Comparison of ENCODE assay signal across 1 cellular context in the genomic region with DNA sequence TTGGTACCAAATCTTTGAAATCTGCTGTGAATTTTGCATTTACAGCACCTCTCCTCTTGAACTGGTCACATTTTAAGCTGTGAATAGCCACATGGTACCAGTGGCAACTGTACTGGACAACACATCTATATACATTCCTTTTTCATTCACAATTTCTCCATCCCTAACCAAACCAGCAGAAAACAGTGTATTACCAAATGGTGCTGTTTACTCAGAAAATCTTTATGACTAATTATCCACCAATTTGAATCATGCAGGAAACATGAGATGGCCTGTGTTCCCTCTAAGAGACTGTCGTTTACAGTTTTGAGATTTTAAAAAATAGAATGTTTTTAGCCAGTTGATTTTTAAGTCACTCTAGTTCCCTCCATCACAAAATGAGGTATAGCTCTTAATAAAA.
TF ChIP-seq lines count a peak whose summit lies in the region.

No MANE protein-coding gene starts in this region.

TF ChIP-seq in HCT116, 20 proteins besides CTCF, POLR2A, EP300 and RAD21 (continued from another document):
- TF ChIP-seq ATF3 (IDR thresholded peaks at IDR 0.05) (no peak), ZNF274 (IDR thresholded peaks at IDR 0.05; ENCODE audit: low read depth, low read length) (no peak), SRF (IDR thresholded peaks at IDR 0.05; ENCODE audit: low read depth) (no peak), YY1 (IDR thresholded peaks at IDR 0.05; ENCODE audit: extremely low read depth, insufficient replicate concordance, low read depth, low read length) (no peak), SIN3A (IDR thresholded peaks at IDR 0.05; ENCODE audit: low read depth) (no peak), POLR2AphosphoS5 (IDR thresholded peaks at IDR 0.05; ENCODE audit: low read depth, low read length) (no peak), EZH2phosphoT487 (IDR thresholded peaks at IDR 0.05; ENCODE audit: borderline replicate concordance) (no peak), CEBPB (IDR thresholded peaks at IDR 0.05; ENCODE audit: low read depth) (no peak), TCF7L2 (IDR thresholded peaks at IDR 0.05; ENCODE audit: borderline replicate concordance, extremely low read depth, insufficient read depth, insufficient read length) (no peak)
- TF ChIP-seq, protein P1, sequence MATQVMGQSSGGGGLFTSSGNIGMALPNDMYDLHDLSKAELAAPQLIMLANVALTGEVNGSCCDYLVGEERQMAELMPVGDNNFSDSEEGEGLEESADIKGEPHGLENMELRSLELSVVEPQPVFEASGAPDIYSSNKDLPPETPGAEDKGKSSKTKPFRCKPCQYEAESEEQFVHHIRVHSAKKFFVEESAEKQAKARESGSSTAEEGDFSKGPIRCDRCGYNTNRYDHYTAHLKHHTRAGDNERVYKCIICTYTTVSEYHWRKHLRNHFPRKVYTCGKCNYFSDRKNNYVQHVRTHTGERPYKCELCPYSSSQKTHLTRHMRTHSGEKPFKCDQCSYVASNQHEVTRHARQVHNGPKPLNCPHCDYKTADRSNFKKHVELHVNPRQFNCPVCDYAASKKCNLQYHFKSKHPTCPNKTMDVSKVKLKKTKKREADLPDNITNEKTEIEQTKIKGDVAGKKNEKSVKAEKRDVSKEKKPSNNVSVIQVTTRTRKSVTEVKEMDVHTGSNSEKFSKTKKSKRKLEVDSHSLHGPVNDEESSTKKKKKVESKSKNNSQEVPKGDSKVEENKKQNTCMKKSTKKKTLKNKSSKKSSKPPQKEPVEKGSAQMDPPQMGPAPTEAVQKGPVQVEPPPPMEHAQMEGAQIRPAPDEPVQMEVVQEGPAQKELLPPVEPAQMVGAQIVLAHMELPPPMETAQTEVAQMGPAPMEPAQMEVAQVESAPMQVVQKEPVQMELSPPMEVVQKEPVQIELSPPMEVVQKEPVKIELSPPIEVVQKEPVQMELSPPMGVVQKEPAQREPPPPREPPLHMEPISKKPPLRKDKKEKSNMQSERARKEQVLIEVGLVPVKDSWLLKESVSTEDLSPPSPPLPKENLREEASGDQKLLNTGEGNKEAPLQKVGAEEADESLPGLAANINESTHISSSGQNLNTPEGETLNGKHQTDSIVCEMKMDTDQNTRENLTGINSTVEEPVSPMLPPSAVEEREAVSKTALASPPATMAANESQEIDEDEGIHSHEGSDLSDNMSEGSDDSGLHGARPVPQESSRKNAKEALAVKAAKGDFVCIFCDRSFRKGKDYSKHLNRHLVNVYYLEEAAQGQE (IDR thresholded peaks at IDR 0.05; ENCODE audit: low read depth), result no peak
- TF ChIP-seq, protein P2, sequence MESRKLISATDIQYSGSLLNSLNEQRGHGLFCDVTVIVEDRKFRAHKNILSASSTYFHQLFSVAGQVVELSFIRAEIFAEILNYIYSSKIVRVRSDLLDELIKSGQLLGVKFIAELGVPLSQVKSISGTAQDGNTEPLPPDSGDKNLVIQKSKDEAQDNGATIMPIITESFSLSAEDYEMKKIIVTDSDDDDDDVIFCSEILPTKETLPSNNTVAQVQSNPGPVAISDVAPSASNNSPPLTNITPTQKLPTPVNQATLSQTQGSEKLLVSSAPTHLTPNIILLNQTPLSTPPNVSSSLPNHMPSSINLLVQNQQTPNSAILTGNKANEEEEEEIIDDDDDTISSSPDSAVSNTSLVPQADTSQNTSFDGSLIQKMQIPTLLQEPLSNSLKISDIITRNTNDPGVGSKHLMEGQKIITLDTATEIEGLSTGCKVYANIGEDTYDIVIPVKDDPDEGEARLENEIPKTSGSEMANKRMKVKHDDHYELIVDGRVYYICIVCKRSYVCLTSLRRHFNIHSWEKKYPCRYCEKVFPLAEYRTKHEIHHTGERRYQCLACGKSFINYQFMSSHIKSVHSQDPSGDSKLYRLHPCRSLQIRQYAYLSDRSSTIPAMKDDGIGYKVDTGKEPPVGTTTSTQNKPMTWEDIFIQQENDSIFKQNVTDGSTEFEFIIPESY (IDR thresholded peaks at IDR 0.05; ENCODE audit: extremely low read depth, insufficient replicate concordance, low read length), result no peak
